8 cellular contexts compared by ENCODE assay signal in genomic region chr9:130715270-130716077, GRCh38. TPM values are rescaled to one million over a fixed set of nuclear protein-coding genes. Genes with fewer than 3 reads are reported as not detected.
A peak's percentile ranks its signal among the peaks of the same experiment; 100 is the strongest.
DNase-seq lines count a peak whose midpoint lies in the region; ATAC-seq and TF ChIP-seq lines count a peak whose summit lies in the region.

No MANE protein-coding gene starts in this region.

- no peak for DNase-seq in activated T-cell treated with anti-CD3 and anti-CD28 coated beads, Interleukin-2, amount 50 U/mL, for 4 hours
- DNase-seq in activated T-cell treated with anti-CD3 and anti-CD28 coated beads, Interleukin-2, amount 50 U/mL, for 1 hour: no peak
- DNase-seq in activated naive CD8-positive, alpha-beta T cell treated with anti-CD3 and anti-CD28 coated beads, Interleukin-2, amount 50 U/mL, for 24 hours: no peak
- DNase-seq in kidney epithelial cell (ENCODE audit: low read depth) (no peak), thyroid gland (no peak), hepatic stellate cell (ENCODE audit: low spot score) (no peak), SKM-1 treated with dmso at 0.1 percent for 144 hours (lab: John Stamatoyannopoulos, UW; ENCODE audit: unreplicated experiment) (no peak), G401 (ENCODE audit: low spot score) (no peak)

- H3K4me1 ChIP-seq in thyroid gland: peaks cover 19 to 24% of the 10 kb centered on the region in 2 donors

- H3K9me3 Mint-ChIP-seq in activated T-cell treated with anti-CD3 and anti-CD28 coated beads, Interleukin-2, amount 50 U/mL, for 4 hours: no peaks in the 10 kb centered on the region
- no peaks in the 10 kb centered on the region for H3K9me3 Mint-ChIP-seq in activated naive CD8-positive, alpha-beta T cell treated with anti-CD3 and anti-CD28 coated beads, Interleukin-2, amount 50 U/mL, for 24 hours

- H3K4me3 ChIP-seq in kidney epithelial cell (ENCODE audit: low read depth, low read length) (peak overlapping the region; percentile 95), thyroid gland (replicated peaks in 1 of 3) (peak overlapping the region in 2 of 3 donors; percentile 10 to 87)

- H3K27me3 ChIP-seq in kidney epithelial cell (ENCODE audit: control insufficient read depth, insufficient read depth, low read length) (no peaks in the 10 kb centered on the region), thyroid gland (no peaks in the 10 kb centered on the region)

- peaks cover 36% of the 10 kb centered on the region for H3K4me1 Mint-ChIP-seq in activated T-cell treated with anti-CD3 and anti-CD28 coated beads, Interleukin-2, amount 50 U/mL, for 4 hours (ENCODE audit: low read depth)
- H3K4me1 Mint-ChIP-seq in activated naive CD8-positive, alpha-beta T cell treated with anti-CD3 and anti-CD28 coated beads, Interleukin-2, amount 50 U/mL, for 24 hours: peaks cover 40% of the 10 kb centered on the region

- WGBS in thyroid gland, 2 donors: 20 to 28% methylated on average over 7 of the region's 7 CpGs

- H3K36me3 Mint-ChIP-seq in activated T-cell treated with anti-CD3 and anti-CD28 coated beads, Interleukin-2, amount 50 U/mL, for 4 hours (ENCODE audit: insufficient read depth): peaks cover 3% of the 10 kb centered on the region
- no peaks in the 10 kb centered on the region for H3K36me3 Mint-ChIP-seq in activated naive CD8-positive, alpha-beta T cell treated with anti-CD3 and anti-CD28 coated beads, Interleukin-2, amount 50 U/mL, for 24 hours (ENCODE audit: low read depth)

- in situ Hi-C loops in G401 (cut with HindIII; ENCODE audit: low sequenced_read_pairs): no loop called here

- H3K27me3 Mint-ChIP-seq in activated T-cell treated with anti-CD3 and anti-CD28 coated beads, Interleukin-2, amount 50 U/mL, for 4 hours (ENCODE audit: low read depth): no peaks in the 10 kb centered on the region
- H3K27me3 Mint-ChIP-seq in activated naive CD8-positive, alpha-beta T cell treated with anti-CD3 and anti-CD28 coated beads, Interleukin-2, amount 50 U/mL, for 24 hours: no peaks in the 10 kb centered on the region

- peak overlapping the region; percentile 23 to 98 (median 96) for H3K27ac ChIP-seq in thyroid gland

- TF ChIP-seq CTCF in kidney epithelial cell (IDR thresholded peaks at IDR 0.05; ENCODE audit: insufficient read depth, low read length, poor library complexity, severe bottlenecking) (no peak), thyroid gland (IDR thresholded peaks at IDR 0.05) (no peak)

- H3K36me3 ChIP-seq in kidney epithelial cell (ENCODE audit: control insufficient read depth, insufficient read depth, low read length): no peaks in the 10 kb centered on the region
- H3K36me3 ChIP-seq in thyroid gland: no peaks in the 10 kb centered on the region

- no peaks in the 10 kb centered on the region for H3K9me3 ChIP-seq in thyroid gland

- intact Hi-C loops in thyroid gland (cut with DNase I): loop anchor here (10.0 kb wide), 1 partner anchor 49 kb away; no protein-coding TSS in a partner anchor

- peak overlapping the region; percentile 93 for H3K4me3 Mint-ChIP-seq in activated T-cell treated with anti-CD3 and anti-CD28 coated beads, Interleukin-2, amount 50 U/mL, for 4 hours
- peak overlapping the region; percentile 89 for H3K4me3 Mint-ChIP-seq in activated naive CD8-positive, alpha-beta T cell treated with anti-CD3 and anti-CD28 coated beads, Interleukin-2, amount 50 U/mL, for 24 hours

- no peak for ATAC-seq in activated T-cell treated with anti-CD3 and anti-CD28 coated beads, Interleukin-2, amount 50 U/mL, for 4 hours
- ATAC-seq in activated naive CD8-positive, alpha-beta T cell treated with anti-CD3 and anti-CD28 coated beads, Interleukin-2, amount 50 U/mL, for 24 hours: no peak

- H3K27ac Mint-ChIP-seq in activated naive CD8-positive, alpha-beta T cell treated with anti-CD3 and anti-CD28 coated beads, Interleukin-2, amount 50 U/mL, for 24 hours: no peak overlapping the region

- TF ChIP-seq POLR2A in thyroid gland (IDR thresholded peaks at IDR 0.05): no peak

RNA-seq across cellular contexts. Expression of gene EXOSC2, which starts 21.9 kb away (rescaled TPM):
- 100 to 1,000 TPM; 112 to 116 (median 113) TPM for total RNA-seq in activated T-cell treated with anti-CD3 and anti-CD28 coated beads, Interleukin-2, amount 50 U/mL, for 4 hours
- total RNA-seq in kidney epithelial cell: 20.6 and 24.9 TPM in 2 replicates
- 10 to 100 TPM; 19.2 to 21.6 (median 20.3) TPM for total RNA-seq in thyroid gland
- total RNA-seq in G401 (2014; rRNA removed; shearing (Covaris generic)): 41.5 and 66.4 TPM in 2 replicates

RNA-seq across cellular contexts. Expression of gene PRDM12, which starts 51.1 kb away (rescaled TPM):
- under 1 TPM; 0.08 to 0.18 (median 0.14) TPM for total RNA-seq in activated T-cell treated with anti-CD3 and anti-CD28 coated beads, Interleukin-2, amount 50 U/mL, for 4 hours
- total RNA-seq in kidney epithelial cell (0.07 and 0.13 TPM in 2 replicates), thyroid gland (not detected)
- not detected in 2 replicates for total RNA-seq in G401 (2014; rRNA removed; shearing (Covaris generic))
